Comparison of ENCODE assay signal across 1 cellular context in genomic region chr19:57632987-57633831, GRCh38.
TF ChIP-seq lines count a peak whose summit lies in the region.

ZNF211 (plus strand) TSS chr19:57633168; CDS start chr19:57633347, 179 bp downstream.

TF ChIP-seq in HepG2, 621 proteins besides CTCF, POLR2A, EP300 and RAD21 (continued from another document and continues in another):
- TF ChIP-seq ZNF740 (CRISPR knock-in tag; IDR thresholded peaks at IDR 0.05) (peak; percentile 91), ZNF292 (CRISPR knock-in tag; IDR thresholded peaks at IDR 0.05; ENCODE audit: borderline replicate concordance, low read depth) (peak; percentile 61; the same call in 1 of the 2 replicates), ZNF770 (CRISPR knock-in tag; IDR thresholded peaks at IDR 0.05) (no peak), MTF1 (CRISPR knock-in tag; IDR thresholded peaks at IDR 0.05) (no peak), ZNF75D (CRISPR knock-in tag; IDR thresholded peaks at IDR 0.05; ENCODE audit: borderline replicate concordance) (no peak), IRF2 (CRISPR knock-in tag; IDR thresholded peaks at IDR 0.05) (peak; percentile 92), HCFC1 (IDR thresholded peaks at IDR 0.05; ENCODE audit: low read depth, low read length) (peak; percentile 94), TEAD2 (CRISPR knock-in tag; IDR thresholded peaks at IDR 0.05) (no peak), ZNF652 (CRISPR knock-in tag; IDR thresholded peaks at IDR 0.05; ENCODE audit: borderline replicate concordance, low read depth) (no peak), TERF1 (CRISPR knock-in tag; IDR thresholded peaks at IDR 0.05) (no peak), GZF1 (CRISPR knock-in tag; IDR thresholded peaks at IDR 0.05) (no peak), MEIS1 (CRISPR knock-in tag; IDR thresholded peaks at IDR 0.05; ENCODE audit: borderline replicate concordance) (no peak), TOPORS (CRISPR knock-in tag; IDR thresholded peaks at IDR 0.05) (no peak), SNAI1 (CRISPR knock-in tag; IDR thresholded peaks at IDR 0.05; ENCODE audit: borderline replicate concordance) (no peak), TBL1XR1 (IDR thresholded peaks at IDR 0.05; ENCODE audit: borderline replicate concordance, low read length, partially characterized antibody) (peak; percentile 19), SMAD1 (CRISPR knock-in tag; IDR thresholded peaks at IDR 0.05; ENCODE audit: borderline replicate concordance, low read depth) (no peak), GFI1 (CRISPR knock-in tag; IDR thresholded peaks at IDR 0.05; ENCODE audit: borderline replicate concordance) (no peak), ZEB1 (IDR thresholded peaks at IDR 0.05; ENCODE audit: insufficient replicate concordance, low read depth) (peak; percentile 30), ZNF550 (CRISPR knock-in tag; IDR thresholded peaks at IDR 0.05; ENCODE audit: borderline replicate concordance) (no peak), TGIF2 (CRISPR knock-in tag; IDR thresholded peaks at IDR 0.05) (no peak), CC2D1A (CRISPR knock-in tag; IDR thresholded peaks at IDR 0.05) (no peak), ATF4 (CRISPR knock-in tag; IDR thresholded peaks at IDR 0.05) (no peak), ZNF552 (CRISPR knock-in tag; IDR thresholded peaks at IDR 0.05; ENCODE audit: borderline replicate concordance) (no peak), SETDB1 (CRISPR knock-in tag; IDR thresholded peaks at IDR 0.05; ENCODE audit: borderline replicate concordance) (no peak), HMGXB4 (CRISPR knock-in tag; IDR thresholded peaks at IDR 0.05; ENCODE audit: borderline replicate concordance in 1 of 2, low read depth in 1 of 2) (peak; percentile 56 to 86; a peak in 2 of 4 replicates), NFRKB (IDR thresholded peaks at IDR 0.05) (no peak), DNMT3B (CRISPR knock-in tag; conservative IDR thresholded peaks at IDR 0.05) (no peak), RERE (CRISPR knock-in tag; IDR thresholded peaks at IDR 0.05; ENCODE audit: low read depth) (no peak), MYPOP (CRISPR knock-in tag; IDR thresholded peaks at IDR 0.05) (peak; percentile 50; the same call in 1 of the 2 replicates), POLR2G (IDR thresholded peaks at IDR 0.05; ENCODE audit: low read depth, low read length) (peak; percentile 72), ZNF235 (CRISPR knock-in tag; IDR thresholded peaks at IDR 0.05; ENCODE audit: borderline replicate concordance) (no peak), ZNF567 (CRISPR knock-in tag; IDR thresholded peaks at IDR 0.05; ENCODE audit: borderline replicate concordance) (no peak), ZNF329 (CRISPR knock-in tag; IDR thresholded peaks at IDR 0.05; ENCODE audit: low read depth) (no peak), RARA (CRISPR knock-in tag; IDR thresholded peaks at IDR 0.05) (no peak; the same call in 1 of the 2 replicates), ZNF33B (CRISPR knock-in tag; IDR thresholded peaks at IDR 0.05) (no peak), HNF1A (IDR thresholded peaks at IDR 0.05; ENCODE audit: low read depth) (no peak), HNF1A (CRISPR knock-in tag; IDR thresholded peaks at IDR 0.05; ENCODE audit: borderline replicate concordance) (no peak), NFAT5 (CRISPR knock-in tag; IDR thresholded peaks at IDR 0.05) (no peak)
